19 cellular contexts compared by ENCODE assay signal in genomic region chr11:1660025-1660867, GRCh38. TPM values are rescaled to one million over a fixed set of nuclear protein-coding genes. Genes with fewer than 3 reads are reported as not detected.
"Had no signal": no experiment of that assay in that cellular context is flagged by ENCODE, and none has a peak within 500 bp of the region (broad histone marks: within the 10 kb centered on the region; RNA-seq: fewer than 3 reads in every experiment).

No MANE protein-coding gene starts in this region.

- H3K36me3 ChIP-seq: breast epithelium, esophagus muscularis mucosa, ovary, tibial artery had no signal

- H3K4me3 ChIP-seq: breast epithelium, dorsolateral prefrontal cortex, esophagus muscularis mucosa, ovary, skin epidermis, tibial artery had no signal

- H3K27ac ChIP-seq: breast epithelium, dorsolateral prefrontal cortex, esophagus muscularis mucosa, ovary, skin epidermis, tibial artery had no signal

- H3K27ac Mint-ChIP-seq: activated T-helper 2 cell treated with anti-CD3 and anti-CD28 coated beads, Interferon-gamma antibody, Interleukin-2, Interleukin-4, amounts not matched to agents 10 μg/mL and 5 μg/mL and 100 μg/mL, durations not matched to agents 14 hours and 24 hours and 36 hours; T-helper 2 cell treated with Interferon-gamma antibody and Interleukin-4, amounts not matched to agents 5 μg/mL and 100 μg/mL, for 36 hours had no signal

- H3K4me1 ChIP-seq: breast epithelium, esophagus muscularis mucosa, tibial artery had no signal

- H3K4me3 Mint-ChIP-seq: T-helper 2 cell treated with Interferon-gamma antibody and Interleukin-4, amounts not matched to agents 5 μg/mL and 100 μg/mL, for 36 hours had no signal

- DNase-seq: activated CD4-positive, alpha-beta T cell treated with anti-CD3 and anti-CD28 coated beads for 48 hours; activated CD8-positive, alpha-beta memory T cell treated with anti-CD3 and anti-CD28 coated beads for 24 hours; activated naive CD4-positive, alpha-beta T cell treated with anti-CD3 and anti-CD28 coated beads, Interleukin-2, amount 50 U/mL, for 16 hours; activated T-cell treated with anti-CD3 and anti-CD28 coated beads for 4 hours; ovary; retina; SHP77 treated with DMSO at 0.1 percent for 48 hours; stimulated activated CD4-positive, alpha-beta T cell treated with anti-CD3 and anti-CD28 coated beads, Interleukin-4, amount 100 ng/mL, for 4 hours had no signal

- H3K9me3 ChIP-seq: breast epithelium, esophagus muscularis mucosa, ovary, tibial artery had no signal

- H3K9me3 Mint-ChIP-seq: activated T-helper 2 cell treated with anti-CD3 and anti-CD28 coated beads, Interferon-gamma antibody, Interleukin-2, Interleukin-4, amounts not matched to agents 10 μg/mL and 5 μg/mL and 100 μg/mL, durations not matched to agents 14 hours and 24 hours and 36 hours; T-helper 2 cell treated with Interferon-gamma antibody and Interleukin-4, amounts not matched to agents 5 μg/mL and 100 μg/mL, for 36 hours had no signal

- H3K27me3 ChIP-seq: ovary had no signal

RNA-seq across cellular contexts. Expression of gene KRTAP5-5, which starts 30.7 kb away (rescaled TPM):
- total RNA-seq: activated T-helper 2 cell treated with anti-CD3 and anti-CD28 coated beads, Interferon-gamma antibody, Interleukin-2, Interleukin-4, amounts not matched to agents 10 μg/mL and 5 μg/mL and 100 μg/mL, durations not matched to agents 14 hours and 24 hours and 36 hours; aorta; breast epithelium; cerebellum; esophagus muscularis mucosa; fibroblast of villous mesenchyme; ovary had no signal
- polyA plus RNA-seq: aorta, neural cell, ovary had no signal

RNA-seq across cellular contexts. Expression of gene KRTAP5-6, which starts 36.7 kb away (rescaled TPM):
- total RNA-seq: activated T-helper 2 cell treated with anti-CD3 and anti-CD28 coated beads, Interferon-gamma antibody, Interleukin-2, Interleukin-4, amounts not matched to agents 10 μg/mL and 5 μg/mL and 100 μg/mL, durations not matched to agents 14 hours and 24 hours and 36 hours; aorta; breast epithelium; cerebellum; esophagus muscularis mucosa; fibroblast of villous mesenchyme; ovary had no signal
- polyA plus RNA-seq: aorta, neural cell, ovary had no signal

RNA-seq across cellular contexts. Expression of gene KRTAP5-4, which starts 38.3 kb away (rescaled TPM):
- total RNA-seq: activated T-helper 2 cell treated with anti-CD3 and anti-CD28 coated beads, Interferon-gamma antibody, Interleukin-2, Interleukin-4, amounts not matched to agents 10 μg/mL and 5 μg/mL and 100 μg/mL, durations not matched to agents 14 hours and 24 hours and 36 hours; aorta; breast epithelium; cerebellum; dorsolateral prefrontal cortex; esophagus muscularis mucosa; fibroblast of villous mesenchyme; ovary had no signal
- polyA plus RNA-seq: aorta, neural cell, ovary had no signal

RNA-seq across cellular contexts. Expression of gene KRTAP5-3, which starts 52.0 kb away (rescaled TPM):
- total RNA-seq: activated T-helper 2 cell treated with anti-CD3 and anti-CD28 coated beads, Interferon-gamma antibody, Interleukin-2, Interleukin-4, amounts not matched to agents 10 μg/mL and 5 μg/mL and 100 μg/mL, durations not matched to agents 14 hours and 24 hours and 36 hours; aorta; breast epithelium; cerebellum; dorsolateral prefrontal cortex; esophagus muscularis mucosa; fibroblast of villous mesenchyme; ovary had no signal
- polyA plus RNA-seq: aorta, neural cell, ovary had no signal
